Comparison of ENCODE assay signal across 22 cellular contexts in genomic region chr2:23482188-23482587, GRCh38.
DNase-seq lines count a peak whose midpoint lies in the region; ATAC-seq and TF ChIP-seq lines count a peak whose summit lies in the region.
"Had no signal": no experiment of that assay in that cellular context is flagged by ENCODE, and none has a peak within 500 bp of the region (broad histone marks: within the 10 kb centered on the region; RNA-seq: fewer than 3 reads in every experiment).

No MANE protein-coding gene starts in this region.

- H3K4me3 ChIP-seq in mesenchymal stem cell (ENCODE audit: insufficient read depth in 1 of 2, low read depth in 1 of 2, low read length in 2 of 2) (no peak overlapping the region), GM23338 (no peak overlapping the region)
- H3K4me3 ChIP-seq: HAP-1, K562, SJSA1 had no signal

- no peak overlapping the region for H3K23ac ChIP-seq in mesenchymal stem cell (ENCODE audit: low read length in 2 of 2)

- TF ChIP-seq CTCF in GM23338 (conservative IDR thresholded peaks at IDR 0.05; ENCODE audit: low read depth in 2 of 2) = no peak

- no peaks in the 10 kb centered on the region for H4K20me1 ChIP-seq in GM23338 (replicated peaks; ENCODE audit: insufficient read depth)

- H3K36me3 ChIP-seq in mesenchymal stem cell (ENCODE audit: control insufficient read depth in 1 of 2, insufficient read depth in 2 of 2, low read depth in 1 of 2, low read length in 2 of 2) = peaks cover 7 to 8% of the 10 kb centered on the region in 2 experiments
- no peaks in the 10 kb centered on the region for H3K36me3 ChIP-seq in GM23338 (ENCODE audit: insufficient read depth)
- H3K36me3 ChIP-seq: HAP-1, SJSA1 had no signal

- peaks cover 0 to 7% of the 10 kb centered on the region in 2 experiments for H3K27me3 ChIP-seq in mesenchymal stem cell (ENCODE audit: control insufficient read depth in 1 of 2, insufficient read depth in 1 of 2, low read length in 2 of 2)
- H3K27me3 ChIP-seq in GM23338 (ENCODE audit: insufficient read depth) = no peaks in the 10 kb centered on the region
- H3K27me3 ChIP-seq: SJSA1 had no signal

- no peak for ATAC-seq in activated naive CD8-positive, alpha-beta T cell treated with anti-CD3 and anti-CD28 coated beads, Interleukin-2, amount 10 ng/mL, durations not matched to agents 7 days and 5 days (ENCODE audit: low read depth)
- ATAC-seq in activated naive CD8-positive, alpha-beta T cell treated with anti-CD3 and anti-CD28 coated beads, Interleukin-2, amount 50 U/mL, for 24 hours = no peak
- ATAC-seq in sciatic nerve = no peak
- no peak for ATAC-seq in GM23338
- ATAC-seq in HG02759 (IDR thresholded peaks at IDR 0.05; ENCODE audit: unreplicated experiment) = no peak
- ATAC-seq: K562, Right ventricle myocardium inferior had no signal

- H3K27ac Mint-ChIP-seq in activated naive CD8-positive, alpha-beta T cell treated with anti-CD3 and anti-CD28 coated beads, Interleukin-2, amount 10 ng/mL, durations not matched to agents 7 days and 5 days = no peak overlapping the region
- no peak overlapping the region for H3K27ac Mint-ChIP-seq in activated naive CD8-positive, alpha-beta T cell treated with anti-CD3 and anti-CD28 coated beads, Interleukin-2, amount 50 U/mL, for 24 hours
- no peak overlapping the region for H3K27ac Mint-ChIP-seq in GM23338

- H3K79me1 ChIP-seq in mesenchymal stem cell (replicated peaks; ENCODE audit: low read length, poor library complexity, severe bottlenecking) = no peaks in the 10 kb centered on the region

- H3K4me3 Mint-ChIP-seq in activated naive CD8-positive, alpha-beta T cell treated with anti-CD3 and anti-CD28 coated beads, Interleukin-2, amount 10 ng/mL, durations not matched to agents 7 days and 5 days = no peak overlapping the region
- H3K4me3 Mint-ChIP-seq in activated naive CD8-positive, alpha-beta T cell treated with anti-CD3 and anti-CD28 coated beads, Interleukin-2, amount 50 U/mL, for 24 hours = no peak overlapping the region
- no peak overlapping the region for H3K4me3 Mint-ChIP-seq in GM23338

- no peaks in the 10 kb centered on the region for H3K79me2 ChIP-seq in GM23338 (replicated peaks; ENCODE audit: insufficient read depth)

- H4K8ac ChIP-seq in mesenchymal stem cell (ENCODE audit: low read length) = no peak overlapping the region

- H2BK15ac ChIP-seq in mesenchymal stem cell (ENCODE audit: low read depth, poor library complexity, severe bottlenecking) = no peak overlapping the region

- H3K4ac ChIP-seq in mesenchymal stem cell (ENCODE audit: low read depth in 1 of 2, low read length in 2 of 2) = no peak overlapping the region

- H3F3A ChIP-seq in GM23338 (replicated peaks; ENCODE audit: low read depth) = no peaks in the 10 kb centered on the region

- no peaks in the 10 kb centered on the region for H3K9me2 ChIP-seq in GM23338 (ENCODE audit: insufficient read depth)

- H3K4me2 ChIP-seq in mesenchymal stem cell (ENCODE audit: low read length, poor library complexity, severe bottlenecking) (no peak overlapping the region), GM23338 (no peak overlapping the region)

- no peaks in the 10 kb centered on the region for H3K36me3 Mint-ChIP-seq in activated naive CD8-positive, alpha-beta T cell treated with anti-CD3 and anti-CD28 coated beads, Interleukin-2, amount 10 ng/mL, durations not matched to agents 7 days and 5 days
- H3K36me3 Mint-ChIP-seq in activated naive CD8-positive, alpha-beta T cell treated with anti-CD3 and anti-CD28 coated beads, Interleukin-2, amount 50 U/mL, for 24 hours (ENCODE audit: low read depth) = no peaks in the 10 kb centered on the region
- no peaks in the 10 kb centered on the region for H3K36me3 Mint-ChIP-seq in GM23338 (ENCODE audit: low read depth)

- peaks cover 56% of the 10 kb centered on the region for H3K27me3 Mint-ChIP-seq in activated naive CD8-positive, alpha-beta T cell treated with anti-CD3 and anti-CD28 coated beads, Interleukin-2, amount 10 ng/mL, durations not matched to agents 7 days and 5 days
- H3K27me3 Mint-ChIP-seq in activated naive CD8-positive, alpha-beta T cell treated with anti-CD3 and anti-CD28 coated beads, Interleukin-2, amount 50 U/mL, for 24 hours = peaks cover 19% of the 10 kb centered on the region
- H3K27me3 Mint-ChIP-seq in GM23338 (ENCODE audit: insufficient read depth, low read depth, poor library complexity) = peaks cover 17% of the 10 kb centered on the region

- no peak overlapping the region for H4K91ac ChIP-seq in mesenchymal stem cell (ENCODE audit: low read length)

- H3K9me3 Mint-ChIP-seq in activated naive CD8-positive, alpha-beta T cell treated with anti-CD3 and anti-CD28 coated beads, Interleukin-2, amount 10 ng/mL, durations not matched to agents 7 days and 5 days = no peaks in the 10 kb centered on the region
- H3K9me3 Mint-ChIP-seq in activated naive CD8-positive, alpha-beta T cell treated with anti-CD3 and anti-CD28 coated beads, Interleukin-2, amount 50 U/mL, for 24 hours = no peaks in the 10 kb centered on the region
- no peaks in the 10 kb centered on the region for H3K9me3 Mint-ChIP-seq in GM23338

- H3K18ac ChIP-seq in mesenchymal stem cell (ENCODE audit: low read depth in 1 of 2, low read length in 2 of 2) = no peak overlapping the region

- H2BK120ac ChIP-seq in mesenchymal stem cell (ENCODE audit: low read depth, low read length) = no peak overlapping the region

- H2BK5ac ChIP-seq in mesenchymal stem cell (ENCODE audit: low read depth, low read length, poor library complexity, severe bottlenecking) = no peak overlapping the region

- no peak overlapping the region for H2BK12ac ChIP-seq in mesenchymal stem cell (ENCODE audit: low read length in 2 of 2)

- POLR2A ChIA-PET in activated naive CD8-positive, alpha-beta T cell treated with anti-CD3 and anti-CD28 coated beads, Interleukin-2, amount 10 ng/mL, durations not matched to agents 7 days and 5 days (lab: Charles Lee) = no interaction called here

- H2AK5ac ChIP-seq in mesenchymal stem cell (ENCODE audit: low read length, severe bottlenecking) = peak overlapping the region; percentile 37

- no peak overlapping the region for H3K9ac ChIP-seq in mesenchymal stem cell (ENCODE audit: low read length)

- peaks cover 3% of the 10 kb centered on the region for H3K4me1 Mint-ChIP-seq in activated naive CD8-positive, alpha-beta T cell treated with anti-CD3 and anti-CD28 coated beads, Interleukin-2, amount 10 ng/mL, durations not matched to agents 7 days and 5 days
- no peaks in the 10 kb centered on the region for H3K4me1 Mint-ChIP-seq in activated naive CD8-positive, alpha-beta T cell treated with anti-CD3 and anti-CD28 coated beads, Interleukin-2, amount 50 U/mL, for 24 hours
- peaks cover 39% of the 10 kb centered on the region for H3K4me1 Mint-ChIP-seq in GM23338

- H3K27ac ChIP-seq in mesenchymal stem cell (ENCODE audit: low read length, poor library complexity, severe bottlenecking) = no peak overlapping the region
- H3K27ac ChIP-seq in GM23338 (ENCODE audit: low read depth) = no peak overlapping the region
- H3K27ac ChIP-seq: 22Rv1 had no signal

- intact Hi-C loops in sciatic nerve (cut with DNase I) = no loop called here

- H2AFZ ChIP-seq in mesenchymal stem cell (ENCODE audit: low read depth, low read length) = no peak overlapping the region
- H2AFZ ChIP-seq in GM23338 = no peak overlapping the region

- DNase-seq in activated naive CD8-positive, alpha-beta T cell treated with anti-CD3 and anti-CD28 coated beads, Interleukin-2, amount 10 ng/mL, durations not matched to agents 7 days and 5 days = peak; percentile 15
- DNase-seq in activated naive CD8-positive, alpha-beta T cell treated with anti-CD3 and anti-CD28 coated beads, Interleukin-2, amount 50 U/mL, for 24 hours = no peak
- no peak for DNase-seq in mesenchymal stem cell
- peak; percentile 38 for DNase-seq in sciatic nerve (ENCODE audit: low spot score)
- no peak for DNase-seq in NCI-H1694 treated with DMSO at 0.1 percent for 48 hours (lab: John Stamatoyannopoulos, UW)
- DNase-seq in GM23338 (ENCODE audit: low spot score) = no peak
- no peak for DNase-seq in GM19238 (ENCODE audit: insufficient read length, low spot score)
- DNase-seq: Calu3, DND-41, Kasumi-1, NCI-H1092 treated with DMSO at 0.1 percent for 48 hours, NCI-H1436, NCI-H187 treated with DMSO at 0.1 percent for 48 hours, NCI-H2171 treated with DMSO at 0.1 percent for 48 hours, NCI-H345, NCI-H510A treated with DMSO at 0.1 percent for 48 hours had no signal

- peaks cover 29% of the 10 kb centered on the region for H3K4me1 ChIP-seq in mesenchymal stem cell (ENCODE audit: control insufficient read depth, insufficient read depth, low read depth, low read length)
- H3K4me1 ChIP-seq in GM23338 (ENCODE audit: insufficient read depth) = peaks cover 9% of the 10 kb centered on the region; the same call in 1 of the 2 replicates
- H3K4me1 ChIP-seq: HAP-1 had no signal

- H3K9me3 ChIP-seq in mesenchymal stem cell (ENCODE audit: control insufficient read depth, low read length) = no peaks in the 10 kb centered on the region
- H3K9me3 ChIP-seq: HAP-1, SJSA1 had no signal

- H3K14ac ChIP-seq in mesenchymal stem cell (ENCODE audit: low read length in 2 of 2) = no peak overlapping the region

- 91% methylated on average over 8 of the region's 9 CpGs for WGBS in mesenchymal stem cell

TF ChIP-seq in GM23338, 12 proteins besides CTCF, POLR2A, EP300 and RAD21 (continues in another document):
- TF ChIP-seq STAT1 (IDR thresholded peaks at IDR 0.05; ENCODE audit: unreplicated experiment) (no peak), EZH2 (IDR thresholded peaks at IDR 0.05; ENCODE audit: low read depth, unreplicated experiment) (no peak), NANOG (IDR thresholded peaks at IDR 0.05; ENCODE audit: borderline replicate concordance) (no peak)
- TF ChIP-seq, protein P1, sequence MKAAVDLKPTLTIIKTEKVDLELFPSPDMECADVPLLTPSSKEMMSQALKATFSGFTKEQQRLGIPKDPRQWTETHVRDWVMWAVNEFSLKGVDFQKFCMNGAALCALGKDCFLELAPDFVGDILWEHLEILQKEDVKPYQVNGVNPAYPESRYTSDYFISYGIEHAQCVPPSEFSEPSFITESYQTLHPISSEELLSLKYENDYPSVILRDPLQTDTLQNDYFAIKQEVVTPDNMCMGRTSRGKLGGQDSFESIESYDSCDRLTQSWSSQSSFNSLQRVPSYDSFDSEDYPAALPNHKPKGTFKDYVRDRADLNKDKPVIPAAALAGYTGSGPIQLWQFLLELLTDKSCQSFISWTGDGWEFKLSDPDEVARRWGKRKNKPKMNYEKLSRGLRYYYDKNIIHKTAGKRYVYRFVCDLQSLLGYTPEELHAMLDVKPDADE (IDR thresholded peaks at IDR 0.05) = no peak

Comparison
In these comparisons a context has a peak if more than half of its experiments do, and no peak if none do; other contexts are left out.
1. DNase-seq: peak in activated naive CD8-positive, alpha-beta T cell treated with anti-CD3 and anti-CD28 coated beads, Interleukin-2, amount 10 ng/mL, durations not matched to agents 7 days and 5 days (single experiment) and sciatic nerve (single experiment); none in activated naive CD8-positive, alpha-beta T cell treated with anti-CD3 and anti-CD28 coated beads, Interleukin-2, amount 50 U/mL, for 24 hours (single experiment), mesenchymal stem cell (single experiment), NCI-H1694 treated with DMSO at 0.1 percent for 48 hours (single experiment), GM23338 (single experiment) and GM19238 (single experiment).